Comparison of ENCODE assay signal across 16 cellular contexts in the genomic region with DNA sequence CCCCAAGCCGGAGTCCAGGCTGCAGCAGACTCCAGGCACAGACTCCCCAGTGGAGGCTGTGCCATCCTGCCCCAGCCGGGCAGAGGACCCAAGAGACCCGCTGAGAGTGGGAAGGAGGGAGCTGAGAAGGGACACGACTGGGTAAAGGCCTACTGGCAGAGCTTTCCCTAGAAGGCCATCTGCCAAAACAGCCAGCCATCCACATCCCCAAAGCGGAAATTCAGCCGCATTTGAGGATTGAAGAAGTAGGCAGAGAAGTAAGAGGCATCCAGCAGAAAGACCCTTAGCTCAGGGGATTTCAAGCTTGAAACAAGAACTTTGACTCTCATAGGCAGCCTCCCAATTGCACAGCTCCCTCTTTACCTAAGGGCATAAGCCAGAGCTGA. TPM values are rescaled to one million over a fixed set of nuclear protein-coding genes. Genes with fewer than 3 reads are reported as not detected.
DNase-seq lines count a peak whose midpoint lies in the region; ATAC-seq, FAIRE-seq and TF ChIP-seq lines count a peak whose summit lies in the region.
"Had no signal": no experiment of that assay in that cellular context is flagged by ENCODE, and none has a peak within 500 bp of the region (broad histone marks: within the 10 kb centered on the region; RNA-seq: fewer than 3 reads in every experiment).

No MANE protein-coding gene starts in this region.

- no peak overlapping the region for H3K9ac ChIP-seq in H1 (replicated peaks in 1 of 4; ENCODE audit: extremely low read depth in 1 of 4, low read depth in 3 of 4, low read length in 3 of 4)
- H3K9ac ChIP-seq in mesendoderm (ENCODE audit: low read length), result no peak overlapping the region
- peak overlapping the region; percentile 93 to 97 for H3K9ac ChIP-seq in stomach smooth muscle (ENCODE audit: low read length in 2 of 2)

- H3K4me1 ChIP-seq in GM23338 (ENCODE audit: insufficient read depth), result peaks cover 20% of the 10 kb centered on the region
- peaks cover 0 to 7% (median 5%) of the 10 kb centered on the region in 4 experiments; a peak in 4 of 7 replicates for H3K4me1 ChIP-seq in H1 (replicated peaks in 1 of 4; ENCODE audit: control insufficient read depth in 3 of 4, insufficient read depth in 4 of 4, low read length in 3 of 4)
- H3K4me1 ChIP-seq in mesendoderm (ENCODE audit: control insufficient read depth, low read depth, low read length), result no peaks in the 10 kb centered on the region
- H3K4me1 ChIP-seq in stomach smooth muscle (ENCODE audit: control insufficient read depth, insufficient read depth, low read length), result peaks cover 52% of the 10 kb centered on the region

- H4K91ac ChIP-seq in H1 (replicated peaks; ENCODE audit: insufficient read length, low read length), result no peak overlapping the region

- H3K27ac Mint-ChIP-seq in GM23338, result no peak overlapping the region
- H3K27ac Mint-ChIP-seq: CD14-positive monocyte had no signal

- H2AFZ ChIP-seq in GM23338, result peak overlapping the region; percentile 93
- peak overlapping the region; percentile 43 for H2AFZ ChIP-seq in H1 (ENCODE audit: low read length)

- no peaks in the 10 kb centered on the region for H3K36me3 ChIP-seq in GM23338 (ENCODE audit: insufficient read depth)
- H3K36me3 ChIP-seq in H1 (ENCODE audit: control insufficient read depth in 2 of 4, insufficient read depth in 4 of 4, low read length in 3 of 4), result no peaks in the 10 kb centered on the region
- no peaks in the 10 kb centered on the region for H3K36me3 ChIP-seq in mesendoderm (ENCODE audit: control insufficient read depth, insufficient read depth, low read length)
- no peaks in the 10 kb centered on the region for H3K36me3 ChIP-seq in stomach smooth muscle (ENCODE audit: control insufficient read depth in 2 of 2, insufficient read depth in 2 of 2, low read length in 2 of 2)

- no peaks in the 10 kb centered on the region for H3K36me3 Mint-ChIP-seq in GM23338 (ENCODE audit: low read depth)
- H3K36me3 Mint-ChIP-seq: CD14-positive monocyte had no signal

- CTCF ChIA-PET in H1 (lab: Charles Lee; ENCODE audit: partially characterized antibody), result interaction anchor here (0.6 to 2.1 kb wide), 13 partner anchors 14 to 227 kb away, joined by 3 to 8 read pairs (median 4); no protein-coding TSS in a partner anchor

- DNase-seq in GM23338 (ENCODE audit: low spot score) (no peak), H1 (ENCODE audit: low read depth in 1 of 2, low spot score in 2 of 2) (no peak), mesendoderm (no peak), NCI-H446 (lab: John Stamatoyannopoulos, UW) (no peak), SIG-M5 treated with dmso at 0.1 percent for 504 hours (lab: John Stamatoyannopoulos, UW; ENCODE audit: unreplicated experiment) (no peak)
- DNase-seq: activated CD4-positive, alpha-beta T cell treated with anti-CD3 and anti-CD28 coated beads for 48 hours; stimulated activated CD4-positive, alpha-beta T cell treated with anti-CD3 and anti-CD28 coated beads, Interleukin-1b, Interleukin-23, amount 100 ng/mL, for 48 hours; T-helper 1 cell had no signal

- H4K20me1 ChIP-seq in GM23338 (replicated peaks; ENCODE audit: insufficient read depth), result no peaks in the 10 kb centered on the region
- H4K20me1 ChIP-seq in H1 (replicated peaks in 1 of 2; ENCODE audit: control insufficient read depth in 1 of 2, insufficient read depth in 2 of 2, low read length in 2 of 2), result peaks cover 0 to 2% of the 10 kb centered on the region in 2 experiments

- peak overlapping the region; percentile 81 for H3K4me3 ChIP-seq in GM23338
- H3K4me3 ChIP-seq in H1 (ENCODE audit: extremely low read depth in 1 of 4, insufficient read depth in 2 of 4, low read depth in 3 of 4, low read length in 4 of 4), result peak overlapping the region; percentile 35 to 82 (median 52)
- no peak overlapping the region for H3K4me3 ChIP-seq in mesendoderm (ENCODE audit: low read length)
- H3K4me3 ChIP-seq in stomach smooth muscle (ENCODE audit: low read length in 2 of 2), result peak overlapping the region; percentile 83 to 87

- H3K79me2 ChIP-seq in GM23338 (replicated peaks; ENCODE audit: insufficient read depth) (no peaks in the 10 kb centered on the region), H1 (ENCODE audit: control insufficient read depth in 1 of 2, insufficient read depth in 2 of 2, low read length in 2 of 2) (no peaks in the 10 kb centered on the region), mesendoderm (ENCODE audit: control insufficient read depth, insufficient read depth, low read length) (no peaks in the 10 kb centered on the region)

- H2BK12ac ChIP-seq in H1 (ENCODE audit: low read depth, low read length), result peak overlapping the region; percentile 35; the same call in 1 of the 2 replicates

- no peak overlapping the region for H2BK20ac ChIP-seq in H1 (ENCODE audit: low read length)

- peaks cover 20% of the 10 kb centered on the region for H3K4me1 Mint-ChIP-seq in GM23338
- H3K4me1 Mint-ChIP-seq: CD14-positive monocyte had no signal

- H3K23ac ChIP-seq in H1 (ENCODE audit: insufficient read length), result no peak overlapping the region
- no peak overlapping the region for H3K23ac ChIP-seq in mesendoderm (ENCODE audit: low read length)

- H3K9me3 ChIP-seq in H1 (ENCODE audit: insufficient read depth in 2 of 2, low read depth in 1 of 2, low read length in 1 of 2) (no peaks in the 10 kb centered on the region; a peak in 1 of 4 replicates), stomach smooth muscle (ENCODE audit: control insufficient read depth in 2 of 2, low read length in 2 of 2) (no peaks in the 10 kb centered on the region)

- TF ChIP-seq POLR2A in H1 (IDR thresholded peaks at IDR 0.05; ENCODE audit: control extremely low read depth in 1 of 2, low read depth in 2 of 2, low read length in 2 of 2), result no peak

- H3K4me2 ChIP-seq in GM23338 (peak overlapping the region; percentile 89), H1 (ENCODE audit: insufficient read depth in 1 of 2, low read depth in 2 of 2, low read length in 2 of 2) (peak overlapping the region; percentile 47 to 97), mesendoderm (ENCODE audit: low read length) (peak overlapping the region; percentile 73)

- H3K56ac ChIP-seq in H1 (replicated peaks; ENCODE audit: insufficient read length, low read depth, low read length) (no peak overlapping the region), mesendoderm (ENCODE audit: low read length) (peak overlapping the region; percentile 82)

- POLR2A ChIA-PET in H1 (lab: Charles Lee; ENCODE audit: partially characterized antibody), result no interaction called here

- ATAC-seq in GM23338, result peak; percentile 8
- no peak for ATAC-seq in HG02678 (IDR thresholded peaks at IDR 0.05; ENCODE audit: unreplicated experiment)
- no peak for ATAC-seq in HG02642 (IDR thresholded peaks at IDR 0.05; ENCODE audit: poor library complexity, unreplicated experiment)

- H3K4me3 Mint-ChIP-seq in GM23338, result peak overlapping the region; percentile 77

- peaks cover 30% of the 10 kb centered on the region for H3K27me3 ChIP-seq in GM23338 (ENCODE audit: insufficient read depth)
- H3K27me3 ChIP-seq in H1 (replicated peaks in 1 of 4; ENCODE audit: control insufficient read depth in 3 of 4, extremely low read depth in 1 of 4, insufficient read depth in 3 of 4, low read length in 3 of 4), result peaks cover 0 to 30% (median 19%) of the 10 kb centered on the region in 4 experiments; a peak in 5 of 7 replicates
- no peaks in the 10 kb centered on the region for H3K27me3 ChIP-seq in mesendoderm (ENCODE audit: insufficient read depth, low read length, poor library complexity)
- H3K27me3 ChIP-seq in stomach smooth muscle (ENCODE audit: control insufficient read depth in 1 of 2, insufficient read depth in 2 of 2, low read length in 2 of 2), result no peaks in the 10 kb centered on the region

- no peaks in the 10 kb centered on the region for H3K9me2 ChIP-seq in GM23338 (ENCODE audit: insufficient read depth)

- H3K27ac ChIP-seq in GM23338 (ENCODE audit: low read depth) (no peak overlapping the region), H1 (ENCODE audit: low read depth, low read length) (no peak overlapping the region), mesendoderm (ENCODE audit: low read depth, low read length) (no peak overlapping the region), stomach smooth muscle (ENCODE audit: low read length) (peak overlapping the region; percentile 96)
- H3K27ac ChIP-seq: epithelial cell of prostate had no signal

- no peak overlapping the region for H2BK5ac ChIP-seq in H1 (ENCODE audit: low read depth, low read length)
- H2BK5ac ChIP-seq in mesendoderm (ENCODE audit: low read length), result no peak overlapping the region

- H3K4ac ChIP-seq in H1 (replicated peaks; ENCODE audit: insufficient read length, low read depth, low read length) (no peak overlapping the region), mesendoderm (ENCODE audit: low read depth, low read length) (no peak overlapping the region)

- no peak overlapping the region for H4K5ac ChIP-seq in H1 (ENCODE audit: insufficient read length, low read depth, low read length)
- no peak overlapping the region for H4K5ac ChIP-seq in mesendoderm (ENCODE audit: low read length)

- no peaks in the 10 kb centered on the region; the same call in 1 of the 2 replicates for H3F3A ChIP-seq in GM23338 (replicated peaks; ENCODE audit: low read depth)

- TF ChIP-seq EP300 in H1 (IDR thresholded peaks at IDR 0.05; ENCODE audit: borderline replicate concordance in 1 of 2, low read depth in 2 of 2, low read length in 2 of 2), result no peak

- H3K27me3 Mint-ChIP-seq in GM23338 (ENCODE audit: insufficient read depth, low read depth, poor library complexity), result peaks cover 27% of the 10 kb centered on the region

- H2BK15ac ChIP-seq in H1 (ENCODE audit: low read length), result no peak overlapping the region
- no peak overlapping the region for H2BK15ac ChIP-seq in mesendoderm (replicated peaks; ENCODE audit: low read depth)

- no peak overlapping the region for H4K8ac ChIP-seq in H1 (ENCODE audit: extremely low read depth, insufficient read depth, low read length)
- H4K8ac ChIP-seq in mesendoderm (ENCODE audit: low read depth, low read length), result no peak overlapping the region

- H2BK120ac ChIP-seq in H1 (replicated peaks; ENCODE audit: low read depth, low read length), result no peak overlapping the region
- H2BK120ac ChIP-seq in mesendoderm (ENCODE audit: low read depth, low read length), result no peak overlapping the region

- TF ChIP-seq RAD21 in H1 (IDR thresholded peaks at IDR 0.05 in 1 of 2, conservative IDR thresholded peaks at IDR 0.05 in 1 of 2; ENCODE audit: low read depth in 2 of 2, low read length in 2 of 2), result no peak

- H3K23me2 ChIP-seq in H1 (ENCODE audit: low read depth, low read length), result peaks cover 9% of the 10 kb centered on the region; the same call in 1 of the 2 replicates

- no peak overlapping the region for H3K14ac ChIP-seq in H1 (ENCODE audit: insufficient read length)

- H3K9me3 Mint-ChIP-seq in GM23338, result no peaks in the 10 kb centered on the region

- H2AK5ac ChIP-seq in H1 (ENCODE audit: low read depth, low read length), result no peak overlapping the region
- H2AK5ac ChIP-seq in mesendoderm (ENCODE audit: low read length), result no peak overlapping the region

- H3K79me1 ChIP-seq in H1 (ENCODE audit: low read depth, low read length) (no peaks in the 10 kb centered on the region), mesendoderm (ENCODE audit: low read length) (no peaks in the 10 kb centered on the region)

- H3K18ac ChIP-seq in H1 (ENCODE audit: extremely low read depth, low read length) (no peak overlapping the region), mesendoderm (ENCODE audit: low read length) (no peak overlapping the region)

- 77% methylated on average over 6 of the region's 6 CpGs; no CpG with 5 or more reads in 1 of the 2 experiments for WGBS in H1 (ENCODE audit: extremely low coverage in 1 of 2, insufficient coverage in 1 of 2, insufficient read length in 1 of 2, insufficient replicate concordance in 2 of 2, low coverage in 1 of 2, low lambda C conversion rate in 2 of 2, missing lambda C conversion rate in 1 of 2), 2 experiments
- WGBS in mesendoderm (ENCODE audit: extremely low coverage, insufficient coverage, low lambda C conversion rate), result no CpG with 5 or more reads among the region's 6 CpGs

- TF ChIP-seq CTCF in GM23338 (conservative IDR thresholded peaks at IDR 0.05; ENCODE audit: low read depth in 2 of 2) (no peak), H1 (IDR thresholded peaks at IDR 0.05; ENCODE audit: control extremely low read depth in 1 of 3, insufficient read depth in 1 of 3, low read depth in 1 of 3, low read length in 3 of 3) (no peak)

- no peak for FAIRE-seq in H1 (lab: Jason Lieb, UNC)
- FAIRE-seq: bronchial epithelial cell, keratinocyte had no signal

RNA-seq across cellular contexts. Expression of gene CPXM2, which starts 0.9 kb away (rescaled TPM):
- 5.3 and 8.1 TPM in 2 replicates for total RNA-seq in GM23338 (2014; rRNA removed; shearing (Covaris generic))
- polyA plus RNA-seq in GM23338 (2016; fragmentation: Nextera tagmentation; extraction: Ambion mirVana) (0.92 and 1.6 TPM in 2 replicates), H1 (2011; rRNA removed) (2.3 and 2.4 TPM in 2 replicates)
- total RNA-seq in H1 (2021; fragmentation: NEBNext Ultra II Directional; extraction: Animal tissue kit (Norgen Biotek cat#: 25700)), result 2.5 and 2.9 TPM in 2 replicates
- polyA plus RNA-seq in H1 (2011; cell fraction: cytosol; rRNA removed), result 3.1 TPM
- 3.8 TPM for polyA plus RNA-seq in H1 (2011; cell fraction: nucleus; rRNA removed)
- 2.6 to 5.1 TPM (median 3.9 TPM) in 4 replicates for polyA plus RNA-seq in H1 (2012, experiment 1 of 2)
- polyA plus RNA-seq in H1 (2012, experiment 2 of 2), result 1.0 TPM
- polyA plus RNA-seq in H1 (2013, experiment 1 of 2), result 2.9 TPM
- 3.0 TPM for polyA plus RNA-seq in H1 (2013, experiment 2 of 2)
- polyA minus RNA-seq in H1 (2011; rRNA and poly(A)+ RNA removed), result 1.6 and 2.1 TPM in 2 replicates
- 2.1 TPM for polyA minus RNA-seq in H1 (2011; cell fraction: cytosol; rRNA and poly(A)+ RNA removed)
- polyA minus RNA-seq in H1 (2011; cell fraction: nucleus; rRNA and poly(A)+ RNA removed), result 5.0 TPM
- polyA plus RNA-seq in mesendoderm (2013, experiment 1 of 2), result 0.66 TPM
- polyA plus RNA-seq in mesendoderm (2013, experiment 2 of 2), result 0.63 TPM
- total RNA-seq: M059J had no signal
- polyA plus RNA-seq: CD14-positive monocyte had no signal

Comparison
In these comparisons a context has a peak if more than half of its experiments do, and no peak if none do; other contexts are left out.
1. H3K9ac ChIP-seq: peak in stomach smooth muscle (2 of 2); none in H1 (0 of 4) and mesendoderm (single experiment).
2. Peak in every context shown above with its lines, with median percentiles within 50 percentile points of each other: H3K4me2 ChIP-seq.